ENCODE assay signal across 22 cellular contexts in genomic region chr3:56222866-56223265, GRCh38.
DNase-seq lines count a peak whose midpoint lies in the region; ATAC-seq and TF ChIP-seq lines count a peak whose summit lies in the region.
"Had no signal": no experiment of that assay in that cellular context is flagged by ENCODE, and none has a peak within 500 bp of the region (broad histone marks: within the 10 kb centered on the region; RNA-seq: fewer than 3 reads in every experiment).

No MANE protein-coding gene starts in this region.

- no peak for TF ChIP-seq CTCF in neural progenitor cell (IDR thresholded peaks at IDR 0.05)

- DNase-seq in Ammon's horn (ENCODE audit: low spot score): peak; percentile 30
- peak; percentile 58 for DNase-seq in SK-MEL-5 (ENCODE audit: low read depth, low spot score)
- peak; percentile 53 for DNase-seq in foreskin melanocyte
- peak; percentile 19 for DNase-seq in putamen (ENCODE audit: low spot score)
- no peak for DNase-seq in mucosa of gallbladder (ENCODE audit: low spot score)
- DNase-seq in mesenteric fat pad (ENCODE audit: low spot score): no peak
- DNase-seq in neural progenitor cell (ENCODE audit: low spot score): no peak
- DNase-seq: Calu3; CD8-positive, alpha-beta T cell; DND-41; EL; GOT3; H7; HFFc6 had no signal

- H3K27me3 Mint-ChIP-seq in neural progenitor cell (ENCODE audit: insufficient read depth, low read depth): peaks cover 2% of the 10 kb centered on the region
- H3K27me3 Mint-ChIP-seq: B cell, IgD-negative memory B cell had no signal

- H2AFZ ChIP-seq in neural progenitor cell (replicated peaks): no peak overlapping the region

- no peak overlapping the region for H3K27ac Mint-ChIP-seq in neural progenitor cell
- H3K27ac Mint-ChIP-seq: B cell; CD8-positive, alpha-beta T cell; HFFc6; IgD-negative memory B cell had no signal

- no peak overlapping the region for H3K27ac ChIP-seq in neural progenitor cell
- H3K27ac ChIP-seq: 22Rv1; A549; BLaER1 treated with 17β-estradiol and CSF1 and Interleukin-3, amounts not matched to agents 10 nM and 100 nM had no signal

- no peak overlapping the region for H3K4me3 Mint-ChIP-seq in neural progenitor cell
- H3K4me3 Mint-ChIP-seq: B cell; CD8-positive, alpha-beta T cell; HFFc6; IgD-negative memory B cell had no signal

- H3K4me3 ChIP-seq in neural progenitor cell: no peak overlapping the region
- H3K4me3 ChIP-seq: A549; BLaER1 treated with 17β-estradiol and CSF1 and Interleukin-3, amounts not matched to agents 10 nM and 100 nM had no signal

- no peaks in the 10 kb centered on the region for H3K36me3 ChIP-seq in neural progenitor cell
- H3K36me3 ChIP-seq: BLaER1 treated with 17β-estradiol and CSF1 and Interleukin-3, amounts not matched to agents 10 nM and 100 nM had no signal

- no peaks in the 10 kb centered on the region for H3K4me1 Mint-ChIP-seq in neural progenitor cell
- H3K4me1 Mint-ChIP-seq: B cell had no signal

- H3F3A ChIP-seq in neural progenitor cell (ENCODE audit: low read depth): no peaks in the 10 kb centered on the region

- H3K9ac ChIP-seq in neural progenitor cell: no peak overlapping the region
- H3K9ac ChIP-seq: BLaER1 treated with 17β-estradiol and CSF1 and Interleukin-3, amounts not matched to agents 10 nM and 100 nM had no signal

- no peaks in the 10 kb centered on the region for H3K9me3 Mint-ChIP-seq in neural progenitor cell
- H3K9me3 Mint-ChIP-seq: CD8-positive, alpha-beta T cell had no signal

- in situ Hi-C loops in SK-MEL-5 (cut with HindIII; ENCODE audit: low pct_unique_long_range_greater_than_20kb, low sequenced_read_pairs): no loop called here

- ATAC-seq in GM19023 (IDR thresholded peaks at IDR 0.05; ENCODE audit: unreplicated experiment): no peak
- ATAC-seq: A549; CD8-positive, alpha-beta T cell; HCT116; HepG2 had no signal

- no peaks in the 10 kb centered on the region for H3K27me3 ChIP-seq in neural progenitor cell
- H3K27me3 ChIP-seq: BLaER1 treated with 17β-estradiol and CSF1 and Interleukin-3, amounts not matched to agents 10 nM and 100 nM had no signal

- H4K20me1 ChIP-seq in neural progenitor cell (ENCODE audit: low read depth): no peaks in the 10 kb centered on the region
- H4K20me1 ChIP-seq: BLaER1 treated with 17β-estradiol and CSF1 and Interleukin-3, amounts not matched to agents 10 nM and 100 nM had no signal

- H3K4me2 ChIP-seq in neural progenitor cell: no peak overlapping the region
- H3K4me2 ChIP-seq: A549; BLaER1 treated with 17β-estradiol and CSF1 and Interleukin-3, amounts not matched to agents 10 nM and 100 nM had no signal

- H3K79me2 ChIP-seq in neural progenitor cell (ENCODE audit: low read depth): no peaks in the 10 kb centered on the region

- H3K36me3 Mint-ChIP-seq in neural progenitor cell: no peaks in the 10 kb centered on the region
- H3K36me3 Mint-ChIP-seq: CD8-positive, alpha-beta T cell; IgD-negative memory B cell had no signal

- H3K9me3 ChIP-seq in neural progenitor cell (ENCODE audit: low read depth): no peaks in the 10 kb centered on the region
- H3K9me3 ChIP-seq: A549; BLaER1 treated with 17β-estradiol and CSF1 and Interleukin-3, amounts not matched to agents 10 nM and 100 nM had no signal

- H3K4me1 ChIP-seq in neural progenitor cell: no peaks in the 10 kb centered on the region
- H3K4me1 ChIP-seq: A549; BLaER1 treated with 17β-estradiol and CSF1 and Interleukin-3, amounts not matched to agents 10 nM and 100 nM had no signal

Comparison
In these comparisons a context has a peak if more than half of its experiments do, and no peak if none do; other contexts are left out.
1. DNase-seq: peak in Ammon's horn (single experiment), SK-MEL-5 (single experiment), foreskin melanocyte (single experiment) and putamen (single experiment); none in mucosa of gallbladder (single experiment), mesenteric fat pad (single experiment) and neural progenitor cell (single experiment).